9 cellular contexts compared by ENCODE assay signal in genomic region chr2:56077352-56077915, GRCh38.
DNase-seq lines count a peak whose midpoint lies in the region; ATAC-seq and TF ChIP-seq lines count a peak whose summit lies in the region.
"Had no signal": no experiment of that assay in that cellular context is flagged by ENCODE, and none has a peak within 500 bp of the region (broad histone marks: within the 10 kb centered on the region; RNA-seq: fewer than 3 reads in every experiment).

No MANE protein-coding gene starts in this region.

- H3K4me3 ChIP-seq in AG04449 (ENCODE audit: low read depth, low read length) (no peak overlapping the region), GM23248 (no peak overlapping the region)

- TF ChIP-seq CTCF in AG04449 (IDR thresholded peaks at IDR 0.05; ENCODE audit: insufficient read depth, low read length, missing control alignments) (peak; percentile 42), foreskin keratinocyte (conservative IDR thresholded peaks at IDR 0.05) (peak; percentile 66), GM10248 (IDR thresholded peaks at IDR 0.05; ENCODE audit: control extremely low read depth, extremely low read depth, low read depth, missing control alignments) (no peak)

- peaks cover 35% of the 10 kb centered on the region for H3K27me3 ChIP-seq in GM23248 (replicated peaks; ENCODE audit: insufficient read depth)
- H3K27me3 ChIP-seq in foreskin keratinocyte = peaks cover 28% of the 10 kb centered on the region

- in situ Hi-C loops in GM23248 (cut with MboI) = no loop called here

- H3K27ac Mint-ChIP-seq in stimulated activated memory B cell treated with anti-CD40 and anti-IgM and Interleukin-4, amounts not matched to agents 10 μg/mL and 1 μg/mL and 100 μg/mL, for 72 hours = no peak overlapping the region

- CTCF ChIA-PET in AG04449 (lab: Yijun Ruan, JAX) = interaction anchor here (1.0 to 1.8 kb wide), 7 partner anchors 10 to 1440 kb away, joined by 3 to 7 read pairs (median 4); no protein-coding TSS in a partner anchor
- CTCF ChIA-PET in GM10248 (lab: Yijun Ruan, JAX) = no interaction called here

- DNase-seq in AG04449 (ENCODE audit: low read depth, low spot score) (no peak), GM23248 (peak; percentile 38), OCI-M1 (lab: John Stamatoyannopoulos, UW) (peak; percentile 51), foreskin keratinocyte (peak in 1 of 2 donors; percentile 17), GM10248 (ENCODE audit: extremely low spot score) (no peak)
- no peak for DNase-seq in stimulated activated naive CD4-positive, alpha-beta T cell (lab: John Stamatoyannopoulos, UW)
- DNase-seq: stimulated activated CD8-positive, alpha-beta memory T cell treated with anti-CD3 and anti-CD28 coated beads, Interleukin-4, amount 100 ng/mL, for 48 hours had no signal

- no peak overlapping the region for H3K4me2 ChIP-seq in GM23248 (ENCODE audit: unreplicated experiment)

- no peaks in the 10 kb centered on the region for H3K79me2 ChIP-seq in GM23248 (ENCODE audit: insufficient read depth)

- no peaks in the 10 kb centered on the region for H3K4me1 ChIP-seq in GM23248 (ENCODE audit: insufficient read depth)
- H3K4me1 ChIP-seq in foreskin keratinocyte = no peaks in the 10 kb centered on the region

- no peaks in the 10 kb centered on the region for H3K9me3 ChIP-seq in GM23248 (ENCODE audit: low read depth)

- no peak overlapping the region for H2AFZ ChIP-seq in GM23248

- H3K27ac ChIP-seq in GM23248 = no peak overlapping the region
- H3K27ac ChIP-seq in foreskin keratinocyte = no peak overlapping the region

- H3K36me3 Mint-ChIP-seq in stimulated activated memory B cell treated with anti-CD40 and anti-IgM and Interleukin-4, amounts not matched to agents 10 μg/mL and 1 μg/mL and 100 μg/mL, for 72 hours = no peaks in the 10 kb centered on the region

- POLR2A ChIA-PET in AG04449 (lab: Yijun Ruan, JAX) = no interaction called here
- POLR2A ChIA-PET in GM10248 (lab: Yijun Ruan, JAX) = no interaction called here

- no peak overlapping the region for H3K9ac ChIP-seq in GM23248

- H3K9me2 ChIP-seq in GM23248 (ENCODE audit: insufficient read depth) = no peaks in the 10 kb centered on the region

- no peaks in the 10 kb centered on the region for H3K36me3 ChIP-seq in GM23248 (ENCODE audit: low read depth)

- no peak overlapping the region for H3K4me3 Mint-ChIP-seq in stimulated activated memory B cell treated with anti-CD40 and anti-IgM and Interleukin-4, amounts not matched to agents 10 μg/mL and 1 μg/mL and 100 μg/mL, for 72 hours

- ATAC-seq in foreskin keratinocyte (no peak), GM18511 (IDR thresholded peaks at IDR 0.05; ENCODE audit: unreplicated experiment) (no peak)
- ATAC-seq in stimulated activated memory B cell treated with anti-CD40 and anti-IgM and Interleukin-4, amounts not matched to agents 10 μg/mL and 1 μg/mL and 100 μg/mL, for 72 hours = no peak

- H3K4me1 Mint-ChIP-seq in stimulated activated memory B cell treated with anti-CD40 and anti-IgM and Interleukin-4, amounts not matched to agents 10 μg/mL and 1 μg/mL and 100 μg/mL, for 72 hours = no peaks in the 10 kb centered on the region

- H3K27me3 Mint-ChIP-seq in stimulated activated memory B cell treated with anti-CD40 and anti-IgM and Interleukin-4, amounts not matched to agents 10 μg/mL and 1 μg/mL and 100 μg/mL, for 72 hours = no peaks in the 10 kb centered on the region

- no peaks in the 10 kb centered on the region for H4K20me1 ChIP-seq in GM23248 (ENCODE audit: insufficient read depth)

- H3K9me3 Mint-ChIP-seq in stimulated activated memory B cell treated with anti-CD40 and anti-IgM and Interleukin-4, amounts not matched to agents 10 μg/mL and 1 μg/mL and 100 μg/mL, for 72 hours = peaks cover 5% of the 10 kb centered on the region

- H3F3A ChIP-seq in GM23248 (ENCODE audit: insufficient read depth) = no peaks in the 10 kb centered on the region

- 49% methylated on average over 6 of the region's 6 CpGs for WGBS in GM23248 (ENCODE audit: low coverage in 1 of 2, low lambda C conversion rate in 2 of 2, missing lambda C conversion rate in 2 of 2), 2 experiments

Comparison
In these comparisons a context has a peak if more than half of its experiments do, and no peak if none do; other contexts are left out.
1. DNase-seq: peak in GM23248 (single experiment) and OCI-M1 (single experiment); none in AG04449 (single experiment), GM10248 (single experiment) and stimulated activated naive CD4-positive, alpha-beta T cell (0 of 6).